ENCODE assay signal across 13 cellular contexts in the genomic region with DNA sequence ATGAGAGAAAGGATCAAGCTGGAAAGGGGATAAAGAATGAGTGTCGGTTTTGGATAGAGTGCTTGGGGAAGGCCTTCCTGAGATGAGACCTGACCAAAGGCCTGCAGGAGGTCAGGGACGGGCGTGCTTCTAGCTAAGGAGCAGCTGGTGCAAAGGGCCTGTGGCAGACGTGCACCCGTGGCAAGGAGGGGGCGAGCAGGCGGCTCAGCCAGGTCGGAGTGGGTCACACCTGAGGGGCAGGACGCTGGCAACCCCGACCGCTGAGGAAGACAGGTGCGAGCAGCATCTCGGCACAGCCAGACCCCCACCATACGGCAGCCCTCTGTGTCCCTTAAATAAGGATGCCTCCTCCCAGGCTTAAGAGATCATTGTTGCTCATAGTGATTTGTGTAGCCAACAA. TPM values are rescaled to one million over a fixed set of nuclear protein-coding genes. Genes with fewer than 3 reads are reported as not detected.
A peak's percentile ranks its signal among the peaks of the same experiment; 100 is the strongest.
DNase-seq lines count a peak whose midpoint lies in the region; ATAC-seq and TF ChIP-seq lines count a peak whose summit lies in the region.
"Had no signal": no experiment of that assay in that cellular context is flagged by ENCODE, and none has a peak within 500 bp of the region (broad histone marks: within the 10 kb centered on the region; RNA-seq: fewer than 3 reads in every experiment).

No MANE protein-coding gene starts in this region.

- no peak for DNase-seq in heart right ventricle
- DNase-seq in cardiac septum (ENCODE audit: low spot score) = no peak
- DNase-seq in activated CD8-positive, alpha-beta T cell treated with anti-CD3 and anti-CD28 coated beads for 36 hours = peak; percentile 12
- DNase-seq in memory B cell (ENCODE audit: low spot score in 2 of 2) = no peak
- DNase-seq in upper lobe of left lung = peak in 1 of 2 donors; percentile 60
- no peak for DNase-seq in osteocyte (ENCODE audit: extremely low spot score, unreplicated experiment)
- no peak for DNase-seq in DMS79 treated with DMSO at 0.1 percent for 48 hours (lab: John Stamatoyannopoulos, UW)
- DNase-seq: amniotic stem cell, KG1, kidney glomerular epithelial cell, NCI-H2081, ovary had no signal

- H3K27ac Mint-ChIP-seq in activated CD8-positive, alpha-beta T cell treated with anti-CD3 and anti-CD28 coated beads for 36 hours = peak overlapping the region; percentile 89
- H3K27ac Mint-ChIP-seq in memory B cell = peak overlapping the region; percentile 89
- no peak overlapping the region for H3K27ac Mint-ChIP-seq in osteocyte (ENCODE audit: unreplicated experiment)

- intact Hi-C loops in heart right ventricle (cut with DNase I) (loop anchor here in 5 of 10 donors (5.0 to 10.0 kb wide), 4 partner anchors 68 to 275 kb away; a partner anchor contains a TSS), cardiac septum (cut with DNase I) (loop anchor here (5.0 kb wide), 1 partner anchor 68 kb away; no protein-coding TSS in a partner anchor)
- intact Hi-C loops in activated CD8-positive, alpha-beta T cell treated with anti-CD3 and anti-CD28 coated beads for 36 hours (cut with micrococcal nuclease) = no loop called here

- 90 to 95% methylated on average over 14 of the region's 14 CpGs for WGBS in heart right ventricle, 2 donors
- WGBS in upper lobe of left lung, 2 donors = 86 to 92% methylated on average over 14 of the region's 14 CpGs

- H3K27me3 Mint-ChIP-seq in activated CD8-positive, alpha-beta T cell treated with anti-CD3 and anti-CD28 coated beads for 36 hours = no peaks in the 10 kb centered on the region
- no peaks in the 10 kb centered on the region for H3K27me3 Mint-ChIP-seq in memory B cell
- no peaks in the 10 kb centered on the region for H3K27me3 Mint-ChIP-seq in osteocyte (ENCODE audit: unreplicated experiment)

- TF ChIP-seq EP300 in upper lobe of left lung (IDR thresholded peaks at IDR 0.05) = no peak

- H3K4me1 Mint-ChIP-seq in activated CD8-positive, alpha-beta T cell treated with anti-CD3 and anti-CD28 coated beads for 36 hours (ENCODE audit: low read depth) = peaks cover 51% of the 10 kb centered on the region
- H3K4me1 Mint-ChIP-seq in memory B cell (peaks cover 40% of the 10 kb centered on the region), osteocyte (ENCODE audit: unreplicated experiment) (peaks cover 39% of the 10 kb centered on the region)

- H3K9me3 ChIP-seq in heart right ventricle (no peaks in the 10 kb centered on the region), upper lobe of left lung (no peaks in the 10 kb centered on the region)
- H3K9me3 ChIP-seq: ovary had no signal

- TF ChIP-seq CTCF in heart right ventricle (IDR thresholded peaks at IDR 0.05) (no peak), upper lobe of left lung (IDR thresholded peaks at IDR 0.05) (no peak), osteocyte (IDR thresholded peaks at IDR 0.05) (no peak)
- TF ChIP-seq CTCF in activated CD8-positive, alpha-beta T cell treated with anti-CD3 and anti-CD28 coated beads for 36 hours (IDR thresholded peaks at IDR 0.05) = no peak

- peak overlapping the region; percentile 9 for H3K4me3 Mint-ChIP-seq in activated CD8-positive, alpha-beta T cell treated with anti-CD3 and anti-CD28 coated beads for 36 hours
- H3K4me3 Mint-ChIP-seq in memory B cell (no peak overlapping the region), osteocyte (ENCODE audit: unreplicated experiment) (no peak overlapping the region)

- POLR2A ChIA-PET in activated CD8-positive, alpha-beta T cell treated with anti-CD3 and anti-CD28 coated beads for 36 hours (lab: Charles Lee) = interaction anchor here (1.2 kb wide), 1 partner anchor 69 kb away, joined by 5 read pairs; no protein-coding TSS in a partner anchor

- H3K27me3 ChIP-seq in heart right ventricle (no peaks in the 10 kb centered on the region), upper lobe of left lung (no peaks in the 10 kb centered on the region)
- H3K27me3 ChIP-seq: ovary had no signal

- TF ChIP-seq POLR2A in upper lobe of left lung (IDR thresholded peaks at IDR 0.05) = no peak

- peak overlapping the region in 9 of 10 donors; percentile 8 to 85 (median 74) for H3K27ac ChIP-seq in heart right ventricle
- H3K27ac ChIP-seq in upper lobe of left lung = peak overlapping the region; percentile 61 to 90 (median 82)
- H3K27ac ChIP-seq: ovary had no signal

- ATAC-seq in heart right ventricle (no peak), memory B cell (ENCODE audit: low read depth) (no peak), upper lobe of left lung (ENCODE audit: low FRiP score in 2 of 2) (no peak), HG02798 (IDR thresholded peaks at IDR 0.05; ENCODE audit: poor library complexity, unreplicated experiment) (no peak)
- ATAC-seq in activated CD8-positive, alpha-beta T cell treated with anti-CD3 and anti-CD28 coated beads for 36 hours = peak; percentile 10

- H3K4me1 ChIP-seq in heart right ventricle (peaks cover 14 to 76% (median 58%) of the 10 kb centered on the region in 9 donors), upper lobe of left lung (peaks cover 65 to 89% (median 76%) of the 10 kb centered on the region in 4 donors)

- peaks cover 0 to 4% (median 0%) of the 10 kb centered on the region in 9 donors for H3K36me3 ChIP-seq in heart right ventricle
- H3K36me3 ChIP-seq in upper lobe of left lung = peaks cover 0 to 12% (median 2%) of the 10 kb centered on the region in 4 donors
- H3K36me3 ChIP-seq: ovary had no signal

- H3K9me3 Mint-ChIP-seq in activated CD8-positive, alpha-beta T cell treated with anti-CD3 and anti-CD28 coated beads for 36 hours = peaks cover 3% of the 10 kb centered on the region
- H3K9me3 Mint-ChIP-seq in memory B cell (no peaks in the 10 kb centered on the region), osteocyte (ENCODE audit: unreplicated experiment) (no peaks in the 10 kb centered on the region)

- CTCF ChIA-PET in activated CD8-positive, alpha-beta T cell treated with anti-CD3 and anti-CD28 coated beads for 36 hours (lab: Charles Lee) = interaction anchor here (1.1 kb wide), 1 partner anchor 8 kb away, joined by 3 read pairs; no protein-coding TSS in a partner anchor

- peaks cover 44% of the 10 kb centered on the region for H3K36me3 Mint-ChIP-seq in activated CD8-positive, alpha-beta T cell treated with anti-CD3 and anti-CD28 coated beads for 36 hours (ENCODE audit: low read depth)
- peaks cover 12% of the 10 kb centered on the region for H3K36me3 Mint-ChIP-seq in memory B cell
- peaks cover 9% of the 10 kb centered on the region for H3K36me3 Mint-ChIP-seq in osteocyte (ENCODE audit: unreplicated experiment)

- H3K4me3 ChIP-seq in heart right ventricle (no peak overlapping the region), upper lobe of left lung (no peak overlapping the region)
- H3K4me3 ChIP-seq: ovary had no signal

RNA-seq across cellular contexts. Expression of a gene that starts 48.1 kb away (rescaled TPM):
- total RNA-seq in heart right ventricle = 10 to 100 TPM; 25.4 to 92.8 (median 56.0) TPM
- 10 to 100 TPM in 1 of 2 donors, 1 to 10 TPM in 1; 4.1 to 81.9 TPM for polyA plus RNA-seq in heart right ventricle
- total RNA-seq in cardiac septum = 58.0 TPM
- total RNA-seq in activated CD8-positive, alpha-beta T cell treated with anti-CD3 and anti-CD28 coated beads for 36 hours = 100 to 1,000 TPM; 180 to 181 TPM
- 100 to 1,000 TPM in 1 of 6 donors, 10 to 100 TPM in 4, 1 to 10 TPM in 1; 3.1 to 223 (median 46.0) TPM for total RNA-seq in upper lobe of left lung
- 41.7 and 44.8 TPM in 2 replicates for total RNA-seq in osteocyte
